17 cellular contexts compared by ENCODE assay signal in the genomic region with DNA sequence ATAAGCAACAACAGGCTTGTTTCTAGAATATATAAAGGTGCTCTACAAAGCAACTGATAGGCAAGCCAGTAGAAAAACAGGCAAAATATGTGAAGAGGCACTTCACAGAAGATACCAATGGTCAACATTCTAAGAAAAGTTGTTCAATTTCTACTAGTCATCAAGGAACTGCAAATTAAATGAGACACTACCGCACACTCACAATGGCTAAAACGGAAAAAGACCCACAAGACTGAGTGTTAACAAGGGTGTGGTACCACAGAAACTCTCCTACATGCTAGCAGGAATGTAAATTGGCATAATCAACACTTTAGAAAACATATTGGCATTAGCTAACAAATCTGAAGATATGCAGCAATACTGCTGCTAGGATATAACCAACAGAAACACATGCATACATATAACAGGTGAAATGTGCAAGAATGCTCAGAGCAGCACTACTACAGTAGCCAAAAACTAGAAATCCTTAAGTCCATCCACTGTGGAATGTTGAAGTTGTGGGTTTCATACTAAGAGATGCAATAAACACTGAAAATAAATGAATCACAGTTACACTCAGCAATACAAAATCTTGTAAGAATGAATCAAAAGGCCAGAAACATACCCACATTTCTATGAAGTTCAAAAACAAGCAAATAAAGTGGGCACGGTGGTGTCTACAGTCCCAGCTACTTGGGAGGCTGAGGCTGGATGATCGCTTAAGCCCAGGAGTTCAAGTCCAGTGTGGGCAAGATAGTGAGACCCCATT.
A peak's percentile ranks its signal among the peaks of the same experiment; 100 is the strongest.
DNase-seq lines count a peak whose midpoint lies in the region; ATAC-seq lines count a peak whose summit lies in the region.
"Had no signal": no experiment of that assay in that cellular context is flagged by ENCODE, and none has a peak within 500 bp of the region (broad histone marks: within the 10 kb centered on the region; RNA-seq: fewer than 3 reads in every experiment).

No MANE protein-coding gene starts in this region.

- no peaks in the 10 kb centered on the region for H3K9me3 ChIP-seq in subcutaneous abdominal adipose tissue (ENCODE audit: control insufficient read depth in 5 of 5, low read length in 5 of 5)
- H3K9me3 ChIP-seq: MG63, prostate gland, thoracic aorta had no signal

- H3K9ac ChIP-seq in subcutaneous abdominal adipose tissue (ENCODE audit: low read length in 5 of 5) = peak overlapping the region in 1 of 5 donors; percentile 1

- CTCF ChIA-PET in activated naive CD4-positive, alpha-beta T cell treated with anti-CD3 and anti-CD28 coated beads, Interleukin-2, amount 10 ng/mL, durations not matched to agents 7 days and 5 days (lab: Charles Lee) = no interaction called here

- ATAC-seq in effector memory CD8-positive, alpha-beta T cell (replicated peaks) = peak; percentile 32
- no peak for ATAC-seq in HG03442 (IDR thresholded peaks at IDR 0.05; ENCODE audit: unreplicated experiment)
- ATAC-seq: left cardiac atrium had no signal

- peak overlapping the region; percentile 15 for H3K27ac Mint-ChIP-seq in activated naive CD4-positive, alpha-beta T cell treated with anti-CD3 and anti-CD28 coated beads, Interleukin-2, amount 50 U/mL, for 24 hours
- no peak overlapping the region for H3K27ac Mint-ChIP-seq in activated naive CD4-positive, alpha-beta T cell treated with anti-CD3 and anti-CD28 coated beads, Interleukin-2, amount 10 ng/mL, durations not matched to agents 7 days and 5 days
- H3K27ac Mint-ChIP-seq in effector memory CD8-positive, alpha-beta T cell = peak overlapping the region in 1 of 2 donors; percentile 74
- H3K27ac Mint-ChIP-seq: activated B cell treated with CpG ODN at 0.5 μM for 24 hours had no signal

- no peaks in the 10 kb centered on the region for H3K27me3 ChIP-seq in subcutaneous abdominal adipose tissue (ENCODE audit: control insufficient read depth in 5 of 5, insufficient read depth in 4 of 5, low read length in 5 of 5)
- H3K27me3 ChIP-seq: MG63 had no signal

- no peaks in the 10 kb centered on the region for H3K36me3 ChIP-seq in subcutaneous abdominal adipose tissue (ENCODE audit: control insufficient read depth in 5 of 5, insufficient read depth in 5 of 5, low read length in 5 of 5)
- H3K36me3 ChIP-seq: MG63, prostate gland, thoracic aorta had no signal

- no peaks in the 10 kb centered on the region for H3K27me3 Mint-ChIP-seq in activated naive CD4-positive, alpha-beta T cell treated with anti-CD3 and anti-CD28 coated beads, Interleukin-2, amount 50 U/mL, for 24 hours
- H3K27me3 Mint-ChIP-seq in activated naive CD4-positive, alpha-beta T cell treated with anti-CD3 and anti-CD28 coated beads, Interleukin-2, amount 10 ng/mL, durations not matched to agents 7 days and 5 days = no peaks in the 10 kb centered on the region
- H3K27me3 Mint-ChIP-seq in effector memory CD8-positive, alpha-beta T cell = no peaks in the 10 kb centered on the region
- H3K27me3 Mint-ChIP-seq: activated B cell treated with CpG ODN at 0.5 μM for 24 hours had no signal

- peaks cover 2 to 15% (median 10%) of the 10 kb centered on the region in 5 donors for H3K4me1 ChIP-seq in subcutaneous abdominal adipose tissue (ENCODE audit: control insufficient read depth in 5 of 5, insufficient read depth in 5 of 5, low read length in 5 of 5)
- H3K4me1 ChIP-seq: prostate gland had no signal

- no peak for DNase-seq in activated naive CD4-positive, alpha-beta T cell treated with anti-CD3 and anti-CD28 coated beads, Interleukin-2, amount 10 ng/mL, durations not matched to agents 7 days and 5 days
- peak; percentile 47 for DNase-seq in OCI-M1 (lab: John Stamatoyannopoulos, UW)
- no peak for DNase-seq in effector memory CD8-positive, alpha-beta T cell
- no peak for DNase-seq in substantia nigra (lab: John Stamatoyannopoulos, UW)
- DNase-seq in stimulated activated CD4-positive, alpha-beta T cell treated with anti-CD3 and anti-CD28 coated beads, Interleukin-4, amount 100 ng/mL, for 1 hour = no peak
- DNase-seq: ACHN, activated B cell treated with CpG ODN at 0.5 μM for 24 hours, cortex of kidney, hippocampal formation, left cardiac atrium, MG63, NCI-H187 treated with DMSO at 0.1 percent for 48 hours had no signal

- H3K4me3 ChIP-seq in subcutaneous abdominal adipose tissue (ENCODE audit: low read depth in 1 of 5, low read length in 5 of 5) = peak overlapping the region in 3 of 5 donors; percentile 1 to 13 (median 3)
- H3K4me3 ChIP-seq: MG63, prostate gland, thoracic aorta had no signal

- H3K27ac ChIP-seq in subcutaneous abdominal adipose tissue (ENCODE audit: low read depth, low read length) (peak overlapping the region; percentile 1), substantia nigra (ENCODE audit: low read depth, low read length, poor library complexity, severe bottlenecking) (no peak overlapping the region)
- H3K27ac ChIP-seq: prostate gland, thoracic aorta had no signal

- no peaks in the 10 kb centered on the region for H3K9me3 Mint-ChIP-seq in activated naive CD4-positive, alpha-beta T cell treated with anti-CD3 and anti-CD28 coated beads, Interleukin-2, amount 50 U/mL, for 24 hours
- no peaks in the 10 kb centered on the region for H3K9me3 Mint-ChIP-seq in activated naive CD4-positive, alpha-beta T cell treated with anti-CD3 and anti-CD28 coated beads, Interleukin-2, amount 10 ng/mL, durations not matched to agents 7 days and 5 days
- no peaks in the 10 kb centered on the region for H3K9me3 Mint-ChIP-seq in effector memory CD8-positive, alpha-beta T cell
- H3K9me3 Mint-ChIP-seq: activated B cell treated with CpG ODN at 0.5 μM for 24 hours had no signal

- peaks cover 2% of the 10 kb centered on the region for H3K36me3 Mint-ChIP-seq in activated naive CD4-positive, alpha-beta T cell treated with anti-CD3 and anti-CD28 coated beads, Interleukin-2, amount 50 U/mL, for 24 hours
- H3K36me3 Mint-ChIP-seq in activated naive CD4-positive, alpha-beta T cell treated with anti-CD3 and anti-CD28 coated beads, Interleukin-2, amount 10 ng/mL, durations not matched to agents 7 days and 5 days = peaks cover 2% of the 10 kb centered on the region
- H3K36me3 Mint-ChIP-seq in effector memory CD8-positive, alpha-beta T cell (ENCODE audit: insufficient read depth) = peaks cover 3% of the 10 kb centered on the region

- no peak overlapping the region for H3K4me3 Mint-ChIP-seq in activated naive CD4-positive, alpha-beta T cell treated with anti-CD3 and anti-CD28 coated beads, Interleukin-2, amount 50 U/mL, for 24 hours
- H3K4me3 Mint-ChIP-seq in activated naive CD4-positive, alpha-beta T cell treated with anti-CD3 and anti-CD28 coated beads, Interleukin-2, amount 10 ng/mL, durations not matched to agents 7 days and 5 days = no peak overlapping the region
- peak overlapping the region; percentile 64 to 69 for H3K4me3 Mint-ChIP-seq in effector memory CD8-positive, alpha-beta T cell
- H3K4me3 Mint-ChIP-seq: activated B cell treated with CpG ODN at 0.5 μM for 24 hours had no signal

- H3K4me1 Mint-ChIP-seq in activated naive CD4-positive, alpha-beta T cell treated with anti-CD3 and anti-CD28 coated beads, Interleukin-2, amount 50 U/mL, for 24 hours = peaks cover 33% of the 10 kb centered on the region
- peaks cover 20% of the 10 kb centered on the region for H3K4me1 Mint-ChIP-seq in activated naive CD4-positive, alpha-beta T cell treated with anti-CD3 and anti-CD28 coated beads, Interleukin-2, amount 10 ng/mL, durations not matched to agents 7 days and 5 days
- peaks cover 20 to 28% of the 10 kb centered on the region in 2 donors for H3K4me1 Mint-ChIP-seq in effector memory CD8-positive, alpha-beta T cell (ENCODE audit: low read depth in 2 of 2)

Comparison
In these comparisons a context has a peak if more than half of its experiments do, and no peak if none do; other contexts are left out.
1. H3K4me3 Mint-ChIP-seq: peak in effector memory CD8-positive, alpha-beta T cell (2 of 2); none in activated naive CD4-positive, alpha-beta T cell treated with anti-CD3 and anti-CD28 coated beads, Interleukin-2, amount 50 U/mL, for 24 hours (single experiment) and activated naive CD4-positive, alpha-beta T cell treated with anti-CD3 and anti-CD28 coated beads, Interleukin-2, amount 10 ng/mL, durations not matched to agents 7 days and 5 days (single experiment).